8 cellular contexts compared by ENCODE assay signal in the genomic region with DNA sequence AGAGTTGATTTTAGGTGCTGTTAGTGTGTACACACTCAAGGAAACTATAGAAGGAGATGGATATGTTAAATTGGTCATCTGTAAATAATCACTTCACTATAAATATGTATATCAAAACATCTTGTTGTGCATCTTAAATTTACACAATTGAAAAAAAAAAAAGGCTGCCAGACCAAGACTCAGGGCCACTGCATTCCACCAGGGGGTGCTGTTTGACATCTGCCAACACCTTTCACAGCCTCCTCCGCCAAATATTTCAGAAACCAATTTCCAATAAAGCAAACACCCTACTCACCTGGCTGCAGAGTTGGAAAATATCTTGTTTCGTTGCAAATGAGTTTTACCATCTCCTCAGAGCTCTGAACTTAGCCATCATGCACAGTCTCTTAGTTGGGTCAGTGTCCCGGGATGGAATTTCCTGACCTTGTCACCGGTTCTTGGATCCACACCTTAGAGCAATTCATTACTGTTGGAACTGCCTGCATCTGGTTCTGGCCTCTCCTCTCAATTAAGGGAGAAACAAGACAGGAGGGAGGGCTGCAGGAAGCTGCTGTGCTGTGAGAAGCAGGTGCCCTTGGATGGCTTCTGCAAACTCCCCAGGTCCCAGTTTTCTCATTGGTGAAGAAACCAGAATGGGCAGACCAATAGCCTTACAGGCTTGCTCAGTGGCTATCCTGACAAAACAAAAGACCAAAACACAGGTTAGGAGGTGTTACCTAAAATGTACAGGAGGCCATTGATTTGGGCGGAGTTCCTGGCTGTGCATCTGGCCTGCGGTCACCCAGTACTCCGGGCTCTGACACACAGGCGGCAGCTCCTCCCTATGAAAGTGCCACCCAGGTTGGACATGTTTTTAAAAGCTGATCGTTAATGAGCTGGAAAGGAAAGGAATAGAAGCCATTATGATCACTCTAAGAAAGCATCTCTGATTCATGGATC.
DNase-seq lines count a peak whose midpoint lies in the region; ATAC-seq and TF ChIP-seq lines count a peak whose summit lies in the region.

No MANE protein-coding gene starts in this region.

- no peaks in the 10 kb centered on the region for H3K9me3 Mint-ChIP-seq in mesothelial cell of epicardium

- CTCF ChIA-PET in GM10248 (lab: Yijun Ruan, JAX): interaction anchor here (0.8 to 2.3 kb wide), 5 partner anchors 14 to 797 kb away, joined by 3 to 13 read pairs (median 4); no protein-coding TSS in a partner anchor

- no peaks in the 10 kb centered on the region for H3K4me1 Mint-ChIP-seq in mesothelial cell of epicardium

- no peak overlapping the region for H3K27ac ChIP-seq in coronary artery

- H3K36me3 Mint-ChIP-seq in mesothelial cell of epicardium: no peaks in the 10 kb centered on the region

- peak; percentile 69 for TF ChIP-seq CTCF in GM10248 (IDR thresholded peaks at IDR 0.05; ENCODE audit: control extremely low read depth, extremely low read depth, low read depth, missing control alignments)
- peak; percentile 51 for TF ChIP-seq CTCF in coronary artery (IDR thresholded peaks at IDR 0.05)
- peak; percentile 93 for TF ChIP-seq CTCF in mesothelial cell of epicardium (IDR thresholded peaks at IDR 0.05; ENCODE audit: unreplicated experiment)

- DNase-seq in GM10248 (ENCODE audit: extremely low spot score) (peak; percentile 58), NCI-H1694 (lab: John Stamatoyannopoulos, UW) (peak; percentile 40), coronary artery (ENCODE audit: low spot score) (peak; percentile 24), mesothelial cell of epicardium (ENCODE audit: low spot score in 2 of 2, unreplicated experiment in 2 of 2) (peak; percentile 60 to 77)
- DNase-seq in activated CD4-positive, CD25-positive, alpha-beta regulatory T cell treated with anti-CD3 and anti-CD28 coated beads, Interleukin-2, amount 50 U/mL, for 72 hours: peak; percentile 53
- peak; percentile 80 for DNase-seq in stimulated activated CD8-positive, alpha-beta memory T cell treated with anti-CD3 and anti-CD28 coated beads, Interleukin-4, amount 100 ng/mL, for 48 hours

- H3K27me3 Mint-ChIP-seq in mesothelial cell of epicardium (ENCODE audit: low read depth): peaks cover 14% of the 10 kb centered on the region

- H3K4me3 Mint-ChIP-seq in mesothelial cell of epicardium: no peak overlapping the region

- no peak overlapping the region for H3K4me3 ChIP-seq in coronary artery

- ATAC-seq in HG03439 (IDR thresholded peaks at IDR 0.05; ENCODE audit: unreplicated experiment) (no peak), HG03565 (IDR thresholded peaks at IDR 0.05; ENCODE audit: unreplicated experiment) (no peak)

- POLR2A ChIA-PET in GM10248 (lab: Yijun Ruan, JAX): no interaction called here

- H3K27ac Mint-ChIP-seq in mesothelial cell of epicardium: no peak overlapping the region

Comparison
In these comparisons a context has a peak if more than half of its experiments do, and no peak if none do; other contexts are left out.
1. DNase-seq: peak in every context shown above with its lines; median percentile 80 in stimulated activated CD8-positive, alpha-beta memory T cell treated with anti-CD3 and anti-CD28 coated beads, Interleukin-4, amount 100 ng/mL, for 48 hours; 68 in mesothelial cell of epicardium; 58 in GM10248; 53 in activated CD4-positive, CD25-positive, alpha-beta regulatory T cell treated with anti-CD3 and anti-CD28 coated beads, Interleukin-2, amount 50 U/mL, for 72 hours; 40 in NCI-H1694; 24 in coronary artery.